ENCODE assay signal across 1 cellular context in genomic region chr2:192148620-192149321, GRCh38.
TF ChIP-seq lines count a peak whose summit lies in the region.

No MANE protein-coding gene starts in this region.

TF ChIP-seq in K562, 482 proteins besides CTCF, POLR2A, EP300 and RAD21 (continued from another document):
- TF ChIP-seq PBX2 (CRISPR knock-in tag; IDR thresholded peaks at IDR 0.05; ENCODE audit: low read depth), result no peak
- TF ChIP-seq PBX2 (tag; conservative IDR thresholded peaks at IDR 0.05; ENCODE audit: low read depth), result no peak
- TF ChIP-seq KDM4B (IDR thresholded peaks at IDR 0.05; ENCODE audit: borderline replicate concordance in 2 of 2, low read depth in 1 of 2), result no peak
- no peak for TF ChIP-seq THRB (CRISPR knock-in tag; conservative IDR thresholded peaks at IDR 0.05)
- no peak for TF ChIP-seq ATF3 (IDR thresholded peaks at IDR 0.05)
- TF ChIP-seq ATF3 (CRISPR knock-in tag; conservative IDR thresholded peaks at IDR 0.05), result no peak
- no peak for TF ChIP-seq IRF2 (CRISPR knock-in tag; IDR thresholded peaks at IDR 0.05)
